8 cellular contexts compared by ENCODE assay signal in the genomic region with DNA sequence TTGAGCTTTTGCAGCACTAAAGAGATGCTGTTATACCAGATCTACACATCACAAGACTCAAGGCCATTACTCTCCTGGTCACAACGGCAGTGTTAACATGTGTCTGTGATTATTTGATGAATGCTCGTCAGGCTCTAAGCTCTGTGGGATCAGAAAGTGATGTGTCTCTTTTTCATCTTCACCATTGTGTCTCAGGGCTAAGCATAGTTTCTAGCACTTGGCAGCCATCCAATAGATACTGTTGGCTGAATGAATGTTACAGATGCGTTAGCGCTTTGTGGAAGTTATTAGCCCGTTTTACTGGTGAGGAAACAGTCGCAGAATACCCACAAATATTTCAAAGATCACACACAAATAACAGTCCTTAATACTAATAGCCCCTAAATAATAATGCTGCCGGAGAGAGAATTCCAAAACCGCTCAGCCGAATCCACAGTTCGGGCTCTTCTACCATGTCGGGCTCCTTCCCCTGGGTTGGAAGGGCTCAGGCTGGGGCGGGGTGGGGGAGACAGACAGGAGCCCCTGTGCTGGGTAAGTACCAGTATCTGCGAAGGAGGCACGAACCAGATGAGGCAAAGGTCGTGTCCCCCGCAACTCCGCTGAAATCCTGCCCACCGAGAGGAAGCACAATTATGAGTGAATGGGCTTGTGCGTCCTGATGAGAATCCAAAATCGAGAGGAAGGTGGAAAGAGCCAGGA. TPM values are rescaled to one million over a fixed set of nuclear protein-coding genes. Genes with fewer than 3 reads are reported as not detected.
DNase-seq lines count a peak whose midpoint lies in the region; ATAC-seq and TF ChIP-seq lines count a peak whose summit lies in the region.

No MANE protein-coding gene starts in this region.

- DNase-seq in esophagus muscularis mucosa (ENCODE audit: extremely low spot score) = peak; percentile 83
- peak; percentile 64 for DNase-seq in retina
- no peak for DNase-seq in ureter (ENCODE audit: low spot score)
- DNase-seq in stimulated activated CD4-positive, alpha-beta T cell treated with anti-CD3 and anti-CD28 coated beads, Interleukin-4, amount 100 ng/mL, for 1 hour = no peak
- no peak for DNase-seq in mesenteric fat pad (ENCODE audit: low spot score)

- H3K27me3 ChIP-seq in OCI-LY3 (ENCODE audit: low read depth, low read length) = peaks cover 19% of the 10 kb centered on the region; the same call in 1 of the 2 replicates
- H3K27me3 ChIP-seq in esophagus muscularis mucosa = no peaks in the 10 kb centered on the region

- H3K27ac ChIP-seq in OCI-LY3 (ENCODE audit: low read length) (no peak overlapping the region), esophagus muscularis mucosa (replicated peaks in 1 of 4) (peak overlapping the region in 2 of 4 donors; percentile 33 to 45)

- H3K36me3 ChIP-seq in OCI-LY3 (replicated peaks; ENCODE audit: low read depth, low read length) (no peaks in the 10 kb centered on the region), esophagus muscularis mucosa (no peaks in the 10 kb centered on the region)

- 10% methylated on average over 19 of the region's 20 CpGs for WGBS in esophagus muscularis mucosa

- TF ChIP-seq EP300 in esophagus muscularis mucosa (IDR thresholded peaks at IDR 0.05) = no peak

- 0 out of 2 replicates have a peak, but pooled peaks cover 5% of the 10 kb centered on the region for H3K79me2 ChIP-seq in OCI-LY3 (ENCODE audit: low read length)

- ATAC-seq in GM19324 (IDR thresholded peaks at IDR 0.05; ENCODE audit: low FRiP score, unreplicated experiment) = no peak

- H3K4me2 ChIP-seq in OCI-LY3 (ENCODE audit: low read length) = peak overlapping the region; percentile 95

- intact Hi-C loops in esophagus muscularis mucosa (cut with DNase I) = loop anchor here (5.0 kb wide), 1 partner anchor 65 kb away; the partner anchor contains the start of gene MYO1E

- H3K4me3 ChIP-seq in GM12875 (ENCODE audit: low read depth, low read length) = peak overlapping the region; percentile 78
- peak overlapping the region; percentile 92 for H3K4me3 ChIP-seq in OCI-LY3 (ENCODE audit: low read length)
- peak overlapping the region; percentile 55 to 71 (median 58) for H3K4me3 ChIP-seq in esophagus muscularis mucosa

- no peaks in the 10 kb centered on the region for H4K20me1 ChIP-seq in OCI-LY3 (ENCODE audit: insufficient read depth, low read length)

- H2AFZ ChIP-seq in OCI-LY3 (ENCODE audit: low read depth, low read length) = no peak overlapping the region

- no peak for TF ChIP-seq POLR2A in esophagus muscularis mucosa (IDR thresholded peaks at IDR 0.05; ENCODE audit: low read depth)

- TF ChIP-seq CTCF in GM12875 (IDR thresholded peaks at IDR 0.05; ENCODE audit: borderline replicate concordance, insufficient read depth, low read depth, low read length) = no peak
- TF ChIP-seq CTCF in OCI-LY3 (IDR thresholded peaks at IDR 0.05; ENCODE audit: low read depth, low read length) = no peak
- TF ChIP-seq CTCF in esophagus muscularis mucosa (IDR thresholded peaks at IDR 0.05) = no peak

- no peak overlapping the region for H3K9ac ChIP-seq in OCI-LY3 (ENCODE audit: low read length)

- H3K9me3 ChIP-seq in OCI-LY3 (ENCODE audit: insufficient read depth, low read length) (no peaks in the 10 kb centered on the region), esophagus muscularis mucosa (no peaks in the 10 kb centered on the region)

- H3K4me1 ChIP-seq in OCI-LY3 (ENCODE audit: low read length) (peaks cover 18% of the 10 kb centered on the region), esophagus muscularis mucosa (peaks cover 13 to 24% (median 20%) of the 10 kb centered on the region in 4 donors)

RNA-seq across cellular contexts. Expression of gene FAM81A, which starts 1.1 kb away (rescaled TPM):
- 1 to 10 TPM in 2 of 4 donors, under 1 TPM in 2; 0.33 to 1.2 (median 0.84) TPM for total RNA-seq in esophagus muscularis mucosa
- 7.3 TPM for total RNA-seq in ureter
- total RNA-seq in mesenteric fat pad = 0.35 TPM

Comparison
In these comparisons a context has a peak if more than half of its experiments do, and no peak if none do; other contexts are left out.
1. DNase-seq: peak in esophagus muscularis mucosa (single experiment) and retina (single experiment); none in ureter (single experiment), stimulated activated CD4-positive, alpha-beta T cell treated with anti-CD3 and anti-CD28 coated beads, Interleukin-4, amount 100 ng/mL, for 1 hour (single experiment) and mesenteric fat pad (single experiment).
2. Peak in every context shown above with its lines, with median percentiles within 50 percentile points of each other: H3K4me3 ChIP-seq.